In genomic region chr7:94669773-94670495, GRCh38 we compare ENCODE assay signal across 36 cellular contexts. TPM values are rescaled to one million over a fixed set of nuclear protein-coding genes. Genes with fewer than 3 reads are reported as not detected.
DNase-seq lines count a peak whose midpoint lies in the region; ATAC-seq, FAIRE-seq and TF ChIP-seq lines count a peak whose summit lies in the region.
"Had no signal": no experiment of that assay in that cellular context is flagged by ENCODE, and none has a peak within 500 bp of the region (broad histone marks: within the 10 kb centered on the region; RNA-seq: fewer than 3 reads in every experiment).

No MANE protein-coding gene starts in this region.

- no peak for TF ChIP-seq CTCF in HepG2 (CRISPR knock-in tag; IDR thresholded peaks at IDR 0.05)
- TF ChIP-seq CTCF in right lobe of liver (IDR thresholded peaks at IDR 0.05) = no peak
- TF ChIP-seq CTCF in K562 (IDR thresholded peaks at IDR 0.05 in 2 of 3, conservative IDR thresholded peaks at IDR 0.05 in 1 of 3; ENCODE audit: insufficient read depth in 2 of 3, low read depth in 1 of 3, low read length in 3 of 3) = no peak
- no peak for TF ChIP-seq CTCF in neural crest cell (conservative IDR thresholded peaks at IDR 0.05)
- TF ChIP-seq CTCF in osteoblast (IDR thresholded peaks at IDR 0.05; ENCODE audit: extremely low read depth, low read depth, low read length) = no peak

- H3K9me3 Mint-ChIP-seq in neural crest cell = peaks cover under 1% of the 10 kb centered on the region
- H3K9me3 Mint-ChIP-seq in naive thymus-derived CD8-positive, alpha-beta T cell = peaks cover 0 to 6% (median 0%) of the 10 kb centered on the region in 9 donors
- H3K9me3 Mint-ChIP-seq: CD4-positive, alpha-beta T cell; CD4-positive, CD25-positive, alpha-beta regulatory T cell; CD8-positive, alpha-beta memory T cell; CD8-positive, alpha-beta T cell had no signal

- H3K79me2 ChIP-seq in HepG2 (ENCODE audit: insufficient read depth, low read length) (peaks cover 24% of the 10 kb centered on the region), K562 (ENCODE audit: control insufficient read depth, insufficient read depth, low read length) (no peaks in the 10 kb centered on the region), osteoblast (ENCODE audit: insufficient read depth, low read length) (no peaks in the 10 kb centered on the region)

- peaks cover 0 to 15% of the 10 kb centered on the region in 2 experiments; a peak in 3 of 5 replicates for H3K36me3 ChIP-seq in HepG2 (replicated peaks in 1 of 2; ENCODE audit: control insufficient read depth in 1 of 2, insufficient read depth in 2 of 2, low read length in 2 of 2)
- no peaks in the 10 kb centered on the region for H3K36me3 ChIP-seq in right lobe of liver
- no peaks in the 10 kb centered on the region for H3K36me3 ChIP-seq in K562 (ENCODE audit: control insufficient read depth, insufficient read depth, low read length)
- no peaks in the 10 kb centered on the region for H3K36me3 ChIP-seq in osteoblast (ENCODE audit: insufficient read depth, low read length)
- H3K36me3 ChIP-seq: BE2C, BLaER1 had no signal

- CTCF ChIA-PET in HepG2 (lab: Yijun Ruan, JAX; ENCODE audit: low intra/inter-chr PET ratio, low total read pairs) = no interaction called here
- CTCF ChIA-PET in K562 (lab: Yijun Ruan, JAX; ENCODE audit: low intra/inter-chr PET ratio) = no interaction called here

- H3K4me1 Mint-ChIP-seq in neural crest cell = no peaks in the 10 kb centered on the region
- H3K4me1 Mint-ChIP-seq in naive thymus-derived CD8-positive, alpha-beta T cell = no peaks in the 10 kb centered on the region
- H3K4me1 Mint-ChIP-seq: B cell, CD14-positive monocyte had no signal

- intact Hi-C loops in HepG2 (cut with micrococcal nuclease; ENCODE audit: unreplicated experiment) = no loop called here
- intact Hi-C loops in right lobe of liver (cut with DNase I) = no loop called here
- intact Hi-C loops in K562 (cut with micrococcal nuclease) = no loop called here
- intact Hi-C loops in posterior cingulate gyrus (cut with DNase I) = no loop called here

- TF ChIP-seq POLR2A in HepG2 (IDR thresholded peaks at IDR 0.05; ENCODE audit: insufficient read depth in 1 of 2, low read depth in 2 of 2, low read length in 2 of 2) = peak; percentile 46 to 55; a peak in 2 of 4 replicates
- no peak for TF ChIP-seq POLR2A in right lobe of liver (IDR thresholded peaks at IDR 0.05)
- no peak for TF ChIP-seq POLR2A in K562 (conservative IDR thresholded peaks at IDR 0.05)

- TF ChIP-seq EP300 in HepG2 (IDR thresholded peaks at IDR 0.05; ENCODE audit: low read depth in 2 of 2, low read length in 2 of 2) (no peak), HepG2 (CRISPR knock-in tag; IDR thresholded peaks at IDR 0.05; ENCODE audit: borderline replicate concordance) (no peak), K562 (IDR thresholded peaks at IDR 0.05; ENCODE audit: low read length) (no peak)

- WGBS in HepG2 (ENCODE audit: low lambda C conversion rate) = 36% methylated on average over 1 of the region's 1 CpG
- WGBS in right lobe of liver (ENCODE audit: insufficient coverage, low coverage, low lambda C conversion rate, missing lambda C conversion rate) = 71% methylated on average over 1 of the region's 1 CpG
- 0% methylated on average over 1 of the region's 1 CpG for WGBS in K562 (ENCODE audit: insufficient coverage, low coverage, missing lambda C conversion rate)

- H3K27ac ChIP-seq in HepG2 (ENCODE audit: extremely low read length, insufficient read depth, low read length) (no peak overlapping the region), right lobe of liver (no peak overlapping the region), K562 (ENCODE audit: extremely low read depth, low read depth, low read length) (no peak overlapping the region), osteoblast (ENCODE audit: low read depth, low read length) (no peak overlapping the region)
- H3K27ac ChIP-seq: 22Rv1; A549; BLaER1; BLaER1 treated with 17β-estradiol and CSF1 and Interleukin-3, amounts not matched to agents 10 nM and 100 nM; C4-2B had no signal

- peak; percentile 33 for ATAC-seq in HepG2
- no peak for ATAC-seq in right lobe of liver
- no peak for ATAC-seq in K562
- ATAC-seq in naive thymus-derived CD8-positive, alpha-beta T cell = no peak
- ATAC-seq: A549; CD8-positive, alpha-beta T cell had no signal

- no peak overlapping the region for H2AFZ ChIP-seq in HepG2 (ENCODE audit: low read length)
- H2AFZ ChIP-seq in K562 (ENCODE audit: low read depth, low read length) = no peak overlapping the region
- H2AFZ ChIP-seq in osteoblast (ENCODE audit: low read length) = no peak overlapping the region

- BruUV-seq in HepG2 (replicated peaks; lab: Mats Ljungman, UMichigan) (no TSS peak), K562 (replicated peaks; lab: Mats Ljungman, UMichigan) (no TSS peak)

- FAIRE-seq in HepG2 (lab: Jason Lieb, UNC) = no peak
- no peak for FAIRE-seq in K562 (lab: Jason Lieb, UNC)
- FAIRE-seq: A549, D721Med had no signal

- no peak overlapping the region for H3K4me3 ChIP-seq in HepG2 (replicated peaks in 1 of 3; ENCODE audit: insufficient read depth in 1 of 3, low read depth in 2 of 3, low read length in 3 of 3)
- H3K4me3 ChIP-seq in right lobe of liver = no peak overlapping the region
- H3K4me3 ChIP-seq in K562 = no peak overlapping the region
- no peak overlapping the region for H3K4me3 ChIP-seq in osteoblast (ENCODE audit: insufficient read depth, low read length)
- H3K4me3 ChIP-seq: A549; BLaER1; BLaER1 treated with 17β-estradiol and CSF1 and Interleukin-3, amounts not matched to agents 10 nM and 100 nM had no signal

- no peak overlapping the region for H3K4me3 Mint-ChIP-seq in neural crest cell
- H3K4me3 Mint-ChIP-seq in naive thymus-derived CD8-positive, alpha-beta T cell = no peak overlapping the region
- H3K4me3 Mint-ChIP-seq: B cell; CD14-positive monocyte; CD4-positive, alpha-beta memory T cell; CD4-positive, alpha-beta T cell; CD4-positive, CD25-positive, alpha-beta regulatory T cell; CD8-positive, alpha-beta memory T cell; CD8-positive, alpha-beta T cell had no signal

- H3K4me1 ChIP-seq in HepG2 (ENCODE audit: insufficient read depth, low read length) (peaks cover 26% of the 10 kb centered on the region), right lobe of liver (no peaks in the 10 kb centered on the region), K562 (replicated peaks in 1 of 2; ENCODE audit: control insufficient read depth in 2 of 2, insufficient read depth in 2 of 2, low read length in 2 of 2) (no peaks in the 10 kb centered on the region), osteoblast (ENCODE audit: insufficient read depth, low read length) (no peaks in the 10 kb centered on the region)
- H3K4me1 ChIP-seq: A549, BE2C, BLaER1 had no signal

- peaks cover 15% of the 10 kb centered on the region for H3K36me3 Mint-ChIP-seq in neural crest cell (ENCODE audit: low read depth)
- H3K36me3 Mint-ChIP-seq in naive thymus-derived CD8-positive, alpha-beta T cell = no peaks in the 10 kb centered on the region
- H3K36me3 Mint-ChIP-seq: CD14-positive monocyte; CD4-positive, alpha-beta memory T cell; CD4-positive, CD25-positive, alpha-beta regulatory T cell; CD8-positive, alpha-beta memory T cell; CD8-positive, alpha-beta T cell had no signal

- H3K9me3 ChIP-seq in HepG2 (ENCODE audit: low read length) (peaks cover 5% of the 10 kb centered on the region; the same call in 1 of the 2 replicates), right lobe of liver (no peaks in the 10 kb centered on the region), K562 (replicated peaks; ENCODE audit: control insufficient read depth, insufficient read depth, low read depth, low read length) (no peaks in the 10 kb centered on the region), osteoblast (ENCODE audit: low read depth, low read length) (no peaks in the 10 kb centered on the region)
- H3K9me3 ChIP-seq: A549, BE2C, Caco-2 had no signal

- DNase-seq in HepG2 (ENCODE audit: low spot score) (no peak), right lobe of liver (no peak), K562 (ENCODE audit: extremely low read depth in 1 of 4, low spot score in 3 of 4) (no peak), neural crest cell (ENCODE audit: low read depth, low spot score) (no peak), osteoblast (ENCODE audit: insufficient read length, low spot score, missing footprints) (peak; percentile 18), posterior cingulate gyrus (no peak)
- DNase-seq in naive thymus-derived CD8-positive, alpha-beta T cell = no peak
- DNase-seq in activated naive CD4-positive, alpha-beta T cell treated with anti-CD3 and anti-CD28 coated beads, Interleukin-2, amount 50 U/mL, for 16 hours = no peak
- DNase-seq: 8988T; ACHN; AML-193; BE2C; C1 segment of cervical spinal cord; Caco-2; Calu3; CD4-positive, alpha-beta memory T cell; CD4-positive, alpha-beta T cell; CD4-positive, CD25-positive, alpha-beta regulatory T cell; CD8-positive, alpha-beta memory T cell; CD8-positive, alpha-beta T cell; COR-L47; DMS 273 treated with DMSO at 0.1 percent for 48 hours; DMS153; DMS53; DMS79; DMS79 treated with DMSO at 0.1 percent for 48 hours; DND-41; EL had no signal

- H4K20me1 ChIP-seq in HepG2 (ENCODE audit: insufficient read depth, low read length) (peaks cover 35% of the 10 kb centered on the region), K562 (replicated peaks; ENCODE audit: control insufficient read depth, insufficient read depth, low read length) (no peaks in the 10 kb centered on the region), osteoblast (ENCODE audit: insufficient read depth, low read length) (no peaks in the 10 kb centered on the region)
- H4K20me1 ChIP-seq: BLaER1; BLaER1 treated with 17β-estradiol and CSF1 and Interleukin-3, amounts not matched to agents 10 nM and 100 nM had no signal

- no peak overlapping the region for H3K9ac ChIP-seq in HepG2 (ENCODE audit: insufficient read depth, low read depth, low read length)
- no peak overlapping the region for H3K9ac ChIP-seq in K562 (ENCODE audit: insufficient read depth in 1 of 2, low read depth in 2 of 2, low read length in 2 of 2)
- H3K9ac ChIP-seq: BLaER1; BLaER1 treated with 17β-estradiol and CSF1 and Interleukin-3, amounts not matched to agents 10 nM and 100 nM had no signal

- H3K4me2 ChIP-seq in HepG2 (ENCODE audit: low read depth, low read length) = no peak overlapping the region
- H3K4me2 ChIP-seq in K562 (ENCODE audit: insufficient read depth, low read length) = no peak overlapping the region
- H3K4me2 ChIP-seq in osteoblast (ENCODE audit: insufficient read depth, low read length) = no peak overlapping the region
- H3K4me2 ChIP-seq: A549; BLaER1; BLaER1 treated with 17β-estradiol and CSF1 and Interleukin-3, amounts not matched to agents 10 nM and 100 nM had no signal

- H3K27me3 ChIP-seq in HepG2 (ENCODE audit: control insufficient read depth in 1 of 2, insufficient read depth in 2 of 2, low read length in 2 of 2) (no peaks in the 10 kb centered on the region), right lobe of liver (no peaks in the 10 kb centered on the region), K562 (ENCODE audit: control insufficient read depth in 2 of 2, insufficient read depth in 2 of 2, low read length in 2 of 2) (peaks cover 1 to 7% of the 10 kb centered on the region in 2 experiments; a peak in 2 of 5 replicates), osteoblast (ENCODE audit: insufficient read depth, low read length) (no peaks in the 10 kb centered on the region)
- H3K27me3 ChIP-seq: BE2C; BLaER1; BLaER1 treated with 17β-estradiol and CSF1 and Interleukin-3, amounts not matched to agents 10 nM and 100 nM had no signal

- H3K9me1 ChIP-seq in K562 (ENCODE audit: control insufficient read depth, insufficient read depth, low read length) = no peaks in the 10 kb centered on the region

- TF ChIP-seq RAD21 in HepG2 (CRISPR knock-in tag; IDR thresholded peaks at IDR 0.05) (no peak), K562 (CRISPR knock-in tag; conservative IDR thresholded peaks at IDR 0.05 in 1 of 2, IDR thresholded peaks at IDR 0.05 in 1 of 2) (no peak)

- in situ Hi-C loops in HepG2 (cut with HindIII; ENCODE audit: extremely low pct_ligation_motif_present, low pct_unique_long_range_greater_than_20kb) (no loop called here), K562 (cut with MboI) (no loop called here)

- POLR2A ChIA-PET in HepG2 (lab: Yijun Ruan, JAX) (no interaction called here), K562 (lab: Yijun Ruan, JAX) (interaction anchor here (0.6 kb wide), 1 partner anchor 30 kb away, joined by 3 read pairs; no protein-coding TSS in a partner anchor)
- POLR2A ChIA-PET in naive thymus-derived CD8-positive, alpha-beta T cell (lab: Charles Lee) = no interaction called here

- H3K27me3 Mint-ChIP-seq in neural crest cell (ENCODE audit: low read depth) = no peaks in the 10 kb centered on the region
- peaks cover 9 to 35% (median 12%) of the 10 kb centered on the region in 5 donors for H3K27me3 Mint-ChIP-seq in naive thymus-derived CD8-positive, alpha-beta T cell

- H3K27ac Mint-ChIP-seq in neural crest cell (ENCODE audit: unreplicated experiment) = peak overlapping the region; percentile 43
- peak overlapping the region in 1 of 10 donors; percentile 37 for H3K27ac Mint-ChIP-seq in naive thymus-derived CD8-positive, alpha-beta T cell
- H3K27ac Mint-ChIP-seq: B cell; CD4-positive, alpha-beta memory T cell; CD4-positive, alpha-beta T cell; CD4-positive, CD25-positive, alpha-beta regulatory T cell; CD8-positive, alpha-beta memory T cell; CD8-positive, alpha-beta T cell had no signal

RNA-seq across cellular contexts. Expression of gene SGCE, which starts 14.0 kb away (rescaled TPM):
- 31.4 and 52.3 TPM in 2 replicates for total RNA-seq in HepG2 (2016; rRNA removed; fragmentation: Illumina TruSeq; extraction: Trizol)
- total RNA-seq in HepG2 (2016; cell fraction: cytosol; rRNA removed; fragmentation: Illumina TruSeq; extraction: Trizol; ENCODE audit: low read depth) = 14.7 and 17.0 TPM in 2 replicates
- 30.4 and 54.9 TPM in 2 replicates for total RNA-seq in HepG2 (2016; cell fraction: insoluble cytoplasmic fraction; rRNA removed; fragmentation: Illumina TruSeq; extraction: Trizol)
- total RNA-seq in HepG2 (2016; cell fraction: membrane; rRNA removed; fragmentation: Illumina TruSeq; extraction: Trizol) = 16.8 and 20.3 TPM in 2 replicates
- 83.5 and 85.0 TPM in 2 replicates for total RNA-seq in HepG2 (2016; cell fraction: nucleus; rRNA removed; fragmentation: Illumina TruSeq; extraction: Trizol)
- 62.6 and 71.1 TPM in 2 replicates for polyA plus RNA-seq in HepG2 (2011; rRNA removed)
- polyA plus RNA-seq in HepG2 (2011; cell fraction: cytosol; rRNA removed) = 29.7 and 44.7 TPM in 2 replicates
- 29.7 and 30.8 TPM in 2 replicates for polyA plus RNA-seq in HepG2 (2011; cell fraction: nucleus; rRNA removed)
- polyA plus RNA-seq in HepG2 (2012) = 47.2 and 47.4 TPM in 2 replicates
- polyA plus RNA-seq in HepG2 (2016; cell fraction: cytosol; fragmentation: Illumina TruSeq; extraction: Trizol; ENCODE audit: low read depth) = 5.9 and 6.7 TPM in 2 replicates
- polyA plus RNA-seq in HepG2 (2016; cell fraction: insoluble cytoplasmic fraction; fragmentation: Illumina TruSeq; extraction: Trizol; ENCODE audit: low read depth) = 32.2 and 33.8 TPM in 2 replicates
- polyA plus RNA-seq in HepG2 (2016; cell fraction: membrane; fragmentation: Illumina TruSeq; extraction: Trizol; ENCODE audit: low read depth) = 9.8 and 11.5 TPM in 2 replicates
- polyA plus RNA-seq in HepG2 (2016; cell fraction: nucleus; fragmentation: Illumina TruSeq; extraction: Trizol; ENCODE audit: insufficient read depth, low read depth) = 68.6 and 78.9 TPM in 2 replicates
- polyA minus RNA-seq in HepG2 (2011; rRNA and poly(A)+ RNA removed; ENCODE audit: low replicate concordance) = 27.3 and 48.1 TPM in 2 replicates
- polyA minus RNA-seq in HepG2 (2011; cell fraction: cytosol; rRNA and poly(A)+ RNA removed) = 21.7 and 23.1 TPM in 2 replicates
- 186 and 198 TPM in 2 replicates for polyA minus RNA-seq in HepG2 (2011; cell fraction: nucleus; rRNA and poly(A)+ RNA removed)
- 10 to 100 TPM in 5 of 6 experiments, 1 to 10 TPM in 1; 4.2 to 17.8 (median 14.8) TPM for total RNA-seq in right lobe of liver
- total RNA-seq in K562 (2011; cell fraction: chromatin; rRNA removed; ENCODE audit: low replicate concordance) = 0.26 TPM in 1 of 2 replicates, not detected in the other
- not detected in 2 replicates for total RNA-seq in K562 (2011; cell fraction: nucleolus; rRNA removed)
- total RNA-seq in K562 (2011; cell fraction: nucleoplasm; rRNA removed) = 0.15 TPM in 1 of 2 replicates, not detected in the other
- 0.09 TPM in 1 of 2 replicates, not detected in the other for total RNA-seq in K562 (2014; rRNA removed)
- total RNA-seq in K562 (2014; rRNA removed; fragmentation: Illumina TruSeq; extraction: Trizol) = not detected in 2 replicates
- total RNA-seq in K562 (2015; rRNA removed; fragmentation: Illumina TruSeq; extraction: Trizol) = not detected in 2 replicates
- total RNA-seq in K562 (2021) = 0.38 and 0.49 TPM in 2 replicates
- not detected in 2 replicates for polyA plus RNA-seq in K562 (2011; rRNA removed)
- polyA plus RNA-seq in K562 (2011; cell fraction: cytosol; rRNA removed) = 0.13 and 0.19 TPM in 2 replicates
- 0.15 TPM in 1 of 2 replicates, not detected in the other for polyA plus RNA-seq in K562 (2011; cell fraction: nucleus; rRNA removed)
- polyA plus RNA-seq in K562 (2012) = 0.17 TPM in 1 of 2 replicates, not detected in the other
- not detected in 2 replicates for polyA plus RNA-seq in K562 (2014; fragmentation: Illumina TruSeq; extraction: Trizol)
- under 1 TPM; 0.18 to 0.46 TPM for polyA plus RNA-seq in K562 (2014; fragmentation: Nextera tagmentation; extraction: Ambion mirVana)
- polyA plus RNA-seq in K562 (2014; rRNA removed) = not detected in 2 replicates
- not detected in 2 replicates for polyA minus RNA-seq in K562 (2011; rRNA and poly(A)+ RNA removed)
- not detected in 2 replicates for polyA minus RNA-seq in K562 (2011; cell fraction: cytosol; rRNA and poly(A)+ RNA removed)
- 0.13 and 0.33 TPM in 2 replicates for polyA minus RNA-seq in K562 (2011; cell fraction: nucleus; rRNA and poly(A)+ RNA removed)
- 44.9 and 51.9 TPM in 2 replicates for total RNA-seq in neural crest cell
- total RNA-seq in osteoblast = 59.8 and 60.8 TPM in 2 replicates
- total RNA-seq in naive thymus-derived CD8-positive, alpha-beta T cell = 1 to 10 TPM in 1 of 2 experiments, under 1 TPM in 1; 0.36 to 1.8 TPM
- polyA plus RNA-seq in naive thymus-derived CD8-positive, alpha-beta T cell = 1 to 10 TPM in 1 of 3 donors, not detected in 2; 2.9 TPM
- polyA plus RNA-seq: CD14-positive monocyte had no signal

Comparison
In these comparisons a context has a peak if more than half of its experiments do, and no peak if none do; other contexts are left out.
1. POLR2A ChIP-seq: peak in HepG2 (2 of 2); none in right lobe of liver (single experiment) and K562 (single experiment).
2. Of the 241 proteins assayed by ChIP-seq in both HepG2 and K562: peak only in HepG2: POLR2A and RBM22; only in K562: PCBP2; in both: HNRNPK; in neither: 237.